ENCODE assay signal across 17 cellular contexts in genomic region chr12:12683725-12684124, GRCh38. TPM values are rescaled to one million over a fixed set of nuclear protein-coding genes. Genes with fewer than 3 reads are reported as not detected.
DNase-seq lines count a peak whose midpoint lies in the region.
"Had no signal": no experiment of that assay in that cellular context is flagged by ENCODE, and none has a peak within 500 bp of the region (broad histone marks: within the 10 kb centered on the region; RNA-seq: fewer than 3 reads in every experiment).

No MANE protein-coding gene starts in this region.

- H3K4me3 ChIP-seq in iPS-18c (ENCODE audit: insufficient read depth, low read depth, low read length) = peak overlapping the region; percentile 49
- H3K4me3 ChIP-seq: GM12878 had no signal

- peaks cover 4% of the 10 kb centered on the region for H3K4me1 Mint-ChIP-seq in T-helper 2 cell treated with Interferon-gamma antibody and Interleukin-4, amounts not matched to agents 5 μg/mL and 100 μg/mL, for 36 hours (ENCODE audit: low read depth)

- H3K9me3 Mint-ChIP-seq in T-helper 2 cell treated with Interferon-gamma antibody and Interleukin-4, amounts not matched to agents 5 μg/mL and 100 μg/mL, for 36 hours = no peaks in the 10 kb centered on the region
- H3K9me3 Mint-ChIP-seq: activated CD4-positive, alpha-beta memory T cell treated with anti-CD3 and anti-CD28 coated beads for 36 hours; activated naive CD4-positive, alpha-beta T cell treated with anti-CD3 and anti-CD28 coated beads, Interleukin-2, amount 50 U/mL, for 24 hours; activated T-cell treated with anti-CD3 and anti-CD28 coated beads, Interleukin-2, amount 50 U/mL, for 4 hours had no signal

- H3K27ac ChIP-seq in angular gyrus (ENCODE audit: low read depth, low read length) (peak overlapping the region; percentile 90), temporal lobe (ENCODE audit: low read depth, low read length) (peak overlapping the region; percentile 85)
- H3K27ac ChIP-seq: brain microvascular endothelial cell had no signal

- no peaks in the 10 kb centered on the region for H3K9me3 ChIP-seq in iPS-18c (ENCODE audit: control insufficient read depth, insufficient read depth, low read length)

- DNase-seq in NCI-H82 (lab: John Stamatoyannopoulos, UW) (peak; percentile 28), NCI-H82 treated with DMSO at 0.1 percent for 48 hours (lab: John Stamatoyannopoulos, UW; ENCODE audit: unreplicated experiment) (no peak), iPS-NIHi11 (ENCODE audit: low spot score) (no peak), NCI-H1048 (lab: John Stamatoyannopoulos, UW) (no peak)
- no peak for DNase-seq in T-helper 2 cell treated with Interferon-gamma antibody and Interleukin-4, amounts not matched to agents 5 μg/mL and 100 μg/mL, for 36 hours (ENCODE audit: low spot score)
- DNase-seq: activated CD4-positive, alpha-beta memory T cell treated with anti-CD3 and anti-CD28 coated beads for 36 hours; activated T-cell treated with anti-CD3 and anti-CD28 coated beads, Interleukin-2, amount 50 U/mL, for 4 hours; brain microvascular endothelial cell; effector CD8-positive, alpha-beta T cell; KBM-7; left ventricle myocardium superior had no signal

- H3K36me3 Mint-ChIP-seq in T-helper 2 cell treated with Interferon-gamma antibody and Interleukin-4, amounts not matched to agents 5 μg/mL and 100 μg/mL, for 36 hours (ENCODE audit: low read depth) = peaks cover 12% of the 10 kb centered on the region

- H3K4me3 Mint-ChIP-seq in T-helper 2 cell treated with Interferon-gamma antibody and Interleukin-4, amounts not matched to agents 5 μg/mL and 100 μg/mL, for 36 hours = no peak overlapping the region
- H3K4me3 Mint-ChIP-seq: activated CD4-positive, alpha-beta memory T cell treated with anti-CD3 and anti-CD28 coated beads for 36 hours; activated naive CD4-positive, alpha-beta T cell treated with anti-CD3 and anti-CD28 coated beads, Interleukin-2, amount 50 U/mL, for 24 hours; activated T-cell treated with anti-CD3 and anti-CD28 coated beads, Interleukin-2, amount 50 U/mL, for 4 hours had no signal

- no peak overlapping the region for H3K27ac Mint-ChIP-seq in T-helper 2 cell treated with Interferon-gamma antibody and Interleukin-4, amounts not matched to agents 5 μg/mL and 100 μg/mL, for 36 hours
- H3K27ac Mint-ChIP-seq: activated CD4-positive, alpha-beta memory T cell treated with anti-CD3 and anti-CD28 coated beads for 36 hours; activated naive CD4-positive, alpha-beta T cell treated with anti-CD3 and anti-CD28 coated beads, Interleukin-2, amount 50 U/mL, for 24 hours had no signal

- no peaks in the 10 kb centered on the region for H3K27me3 Mint-ChIP-seq in T-helper 2 cell treated with Interferon-gamma antibody and Interleukin-4, amounts not matched to agents 5 μg/mL and 100 μg/mL, for 36 hours (ENCODE audit: low read depth)
- H3K27me3 Mint-ChIP-seq: activated CD4-positive, alpha-beta memory T cell treated with anti-CD3 and anti-CD28 coated beads for 36 hours; activated naive CD4-positive, alpha-beta T cell treated with anti-CD3 and anti-CD28 coated beads, Interleukin-2, amount 50 U/mL, for 24 hours had no signal

RNA-seq across cellular contexts. Expression of gene GPR19, which starts 12.3 kb away (rescaled TPM):
- total RNA-seq in temporal lobe = 17.0 TPM
- total RNA-seq: left ventricle myocardium superior, myocyte had no signal

RNA-seq across cellular contexts. Expression of gene CDKN1B, which starts 33.4 kb away (rescaled TPM):
- 107 TPM for total RNA-seq in temporal lobe
